ENCODE assay signal across 27 cellular contexts in the genomic region with DNA sequence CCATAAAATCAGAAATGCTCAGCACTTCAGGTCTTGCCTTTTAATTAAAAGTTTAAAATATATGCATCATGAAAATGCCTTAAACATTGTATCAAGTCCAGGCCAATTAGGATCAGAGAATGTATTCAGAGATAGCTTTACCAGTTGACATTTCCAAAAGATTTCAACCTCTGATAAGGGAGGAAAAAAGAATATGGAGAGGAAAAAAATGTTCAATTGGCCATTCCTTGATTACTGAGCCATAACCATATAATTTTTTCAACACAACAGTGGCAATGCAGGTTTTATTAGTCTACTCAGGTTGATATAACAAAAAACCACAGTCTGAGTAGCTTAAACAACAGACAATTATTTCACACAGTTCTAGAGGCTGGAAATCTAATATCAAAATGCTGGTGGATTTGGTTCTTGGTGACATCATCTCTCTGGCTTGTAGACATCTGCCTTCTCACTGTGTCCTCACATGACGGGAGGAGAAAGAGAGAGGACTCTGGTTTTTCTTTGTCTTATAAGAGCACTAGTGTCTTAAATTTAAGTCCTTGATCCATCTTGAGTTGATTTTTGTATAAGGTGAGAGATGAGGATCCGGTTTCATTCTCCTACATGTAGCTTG.
DNase-seq lines count a peak whose midpoint lies in the region; ATAC-seq and TF ChIP-seq lines count a peak whose summit lies in the region.
"Had no signal": no experiment of that assay in that cellular context is flagged by ENCODE, and none has a peak within 500 bp of the region (broad histone marks: within the 10 kb centered on the region; RNA-seq: fewer than 3 reads in every experiment).

No MANE protein-coding gene starts in this region.

- peaks cover 38% of the 10 kb centered on the region for H3K27me3 Mint-ChIP-seq in activated CD4-positive, alpha-beta T cell treated with anti-CD3 and anti-CD28 coated beads, Interleukin-2, amount 10 ng/mL, durations not matched to agents 7 days and 5 days
- H3K27me3 Mint-ChIP-seq in effector memory CD8-positive, alpha-beta T cell, result peaks cover 30 to 33% of the 10 kb centered on the region in 2 donors

- peak; percentile 43 for DNase-seq in EL
- peak; percentile 14 for DNase-seq in HT1080 (ENCODE audit: low read depth)
- DNase-seq in NCI-H69 (lab: John Stamatoyannopoulos, UW), result peak; percentile 1
- peak; percentile 68 for DNase-seq in iris pigment epithelial cell (ENCODE audit: low read depth)
- DNase-seq in GM13977 (ENCODE audit: low spot score), result no peak
- DNase-seq in activated CD4-positive, alpha-beta T cell treated with anti-CD3 and anti-CD28 coated beads, Interleukin-2, amount 10 ng/mL, durations not matched to agents 7 days and 5 days, result no peak
- no peak for DNase-seq in effector memory CD8-positive, alpha-beta T cell
- DNase-seq: activated CD4-positive, CD25-positive, alpha-beta regulatory T cell treated with anti-CD3 and anti-CD28 coated beads, Interleukin-2, amount 50 U/mL, for 72 hours; activated CD8-positive, alpha-beta T cell treated with anti-CD3 and anti-CD28 coated beads for 36 hours; activated T-cell treated with anti-CD3 and anti-CD28 coated beads for 4 hours; dermis blood vessel endothelial cell; GF-D8; H7; KBM-7; left ventricle myocardium inferior; naive B cell; NCI-H146; NCI-H526 treated with DMSO at 0.1 percent for 48 hours; RPMI8226; stimulated activated CD4-positive, alpha-beta T cell treated with anti-CD3 and anti-CD28 coated beads, Interleukin-15, amount 100 ng/mL, for 24 hours; stimulated activated naive CD8-positive, alpha-beta T cell treated with anti-CD3 and anti-CD28 coated beads, Interleukin-15, Interleukin-2, amounts not matched to agents 100 U/mL and 50 U/mL, for 24 hours had no signal

- in situ Hi-C loops in GM13977 (cut with MboI; ENCODE audit: low pct_unique_long_range_greater_than_20kb, low sequenced_read_pairs, unreplicated experiment), result no loop called here

- peaks cover 7% of the 10 kb centered on the region for H3K4me1 Mint-ChIP-seq in activated CD4-positive, alpha-beta T cell treated with anti-CD3 and anti-CD28 coated beads, Interleukin-2, amount 10 ng/mL, durations not matched to agents 7 days and 5 days
- H3K4me1 Mint-ChIP-seq in effector memory CD8-positive, alpha-beta T cell (ENCODE audit: low read depth in 2 of 2), result no peaks in the 10 kb centered on the region

- POLR2A ChIA-PET in activated CD4-positive, alpha-beta T cell treated with anti-CD3 and anti-CD28 coated beads, Interleukin-2, amount 10 ng/mL, durations not matched to agents 7 days and 5 days (lab: Charles Lee), result no interaction called here

- CTCF ChIA-PET in activated CD4-positive, alpha-beta T cell treated with anti-CD3 and anti-CD28 coated beads, Interleukin-2, amount 10 ng/mL, durations not matched to agents 7 days and 5 days (lab: Charles Lee), result no interaction called here

- no peaks in the 10 kb centered on the region for H3K36me3 Mint-ChIP-seq in activated CD4-positive, alpha-beta T cell treated with anti-CD3 and anti-CD28 coated beads, Interleukin-2, amount 10 ng/mL, durations not matched to agents 7 days and 5 days (ENCODE audit: low read depth)
- H3K36me3 Mint-ChIP-seq in effector memory CD8-positive, alpha-beta T cell (ENCODE audit: insufficient read depth), result no peaks in the 10 kb centered on the region
- H3K36me3 Mint-ChIP-seq: activated naive CD8-positive, alpha-beta T cell; naive B cell had no signal

- no peak for TF ChIP-seq CTCF in GM13977 (IDR thresholded peaks at IDR 0.05; ENCODE audit: extremely low read depth, insufficient read depth, missing control alignments)

- H3K27ac Mint-ChIP-seq in activated CD4-positive, alpha-beta T cell treated with anti-CD3 and anti-CD28 coated beads, Interleukin-2, amount 10 ng/mL, durations not matched to agents 7 days and 5 days, result no peak overlapping the region
- no peak overlapping the region for H3K27ac Mint-ChIP-seq in effector memory CD8-positive, alpha-beta T cell
- H3K27ac Mint-ChIP-seq: activated CD8-positive, alpha-beta T cell treated with anti-CD3 and anti-CD28 coated beads for 36 hours; activated naive CD8-positive, alpha-beta T cell; naive B cell; progenitor cell of endocrine pancreas; T-helper 1 cell treated with Interleukin-12 subunit alpha and Interleukin-12 subunit beta and Interleukin-4 antibody, amounts not matched to agents 30 μg/mL and 1 μg/mL, for 36 hours had no signal

- no peak for ATAC-seq in effector memory CD8-positive, alpha-beta T cell (replicated peaks)
- no peak for ATAC-seq in GM21447 (IDR thresholded peaks at IDR 0.05; ENCODE audit: unreplicated experiment)
- ATAC-seq: activated CD8-positive, alpha-beta T cell treated with anti-CD3 and anti-CD28 coated beads for 36 hours; sciatic nerve; stimulated activated naive CD8-positive, alpha-beta T cell treated with anti-CD3 and anti-CD28 coated beads, Interleukin-15, Interleukin-2, amounts not matched to agents 100 U/mL and 50 U/mL, for 24 hours had no signal

- peaks cover 6% of the 10 kb centered on the region for H3K9me3 Mint-ChIP-seq in activated CD4-positive, alpha-beta T cell treated with anti-CD3 and anti-CD28 coated beads, Interleukin-2, amount 10 ng/mL, durations not matched to agents 7 days and 5 days
- no peaks in the 10 kb centered on the region for H3K9me3 Mint-ChIP-seq in effector memory CD8-positive, alpha-beta T cell
- H3K9me3 Mint-ChIP-seq: activated CD8-positive, alpha-beta T cell treated with anti-CD3 and anti-CD28 coated beads for 36 hours; central memory CD8-positive, alpha-beta T cell; T-helper 1 cell treated with Interleukin-12 subunit alpha and Interleukin-12 subunit beta and Interleukin-4 antibody, amounts not matched to agents 30 μg/mL and 1 μg/mL, for 36 hours had no signal

- H3K4me3 Mint-ChIP-seq in activated CD4-positive, alpha-beta T cell treated with anti-CD3 and anti-CD28 coated beads, Interleukin-2, amount 10 ng/mL, durations not matched to agents 7 days and 5 days, result no peak overlapping the region
- no peak overlapping the region for H3K4me3 Mint-ChIP-seq in effector memory CD8-positive, alpha-beta T cell
- H3K4me3 Mint-ChIP-seq: activated CD8-positive, alpha-beta T cell treated with anti-CD3 and anti-CD28 coated beads for 36 hours; activated naive CD8-positive, alpha-beta T cell; central memory CD8-positive, alpha-beta T cell; naive B cell; T-helper 1 cell treated with Interleukin-12 subunit alpha and Interleukin-12 subunit beta and Interleukin-4 antibody, amounts not matched to agents 30 μg/mL and 1 μg/mL, for 36 hours had no signal

Comparison
In these comparisons a context has a peak if more than half of its experiments do, and no peak if none do; other contexts are left out.
1. DNase-seq: peak in EL (single experiment), HT1080 (single experiment), NCI-H69 (single experiment) and iris pigment epithelial cell (single experiment); none in GM13977 (single experiment), activated CD4-positive, alpha-beta T cell treated with anti-CD3 and anti-CD28 coated beads, Interleukin-2, amount 10 ng/mL, durations not matched to agents 7 days and 5 days (single experiment) and effector memory CD8-positive, alpha-beta T cell (0 of 3).